In the genomic region with DNA sequence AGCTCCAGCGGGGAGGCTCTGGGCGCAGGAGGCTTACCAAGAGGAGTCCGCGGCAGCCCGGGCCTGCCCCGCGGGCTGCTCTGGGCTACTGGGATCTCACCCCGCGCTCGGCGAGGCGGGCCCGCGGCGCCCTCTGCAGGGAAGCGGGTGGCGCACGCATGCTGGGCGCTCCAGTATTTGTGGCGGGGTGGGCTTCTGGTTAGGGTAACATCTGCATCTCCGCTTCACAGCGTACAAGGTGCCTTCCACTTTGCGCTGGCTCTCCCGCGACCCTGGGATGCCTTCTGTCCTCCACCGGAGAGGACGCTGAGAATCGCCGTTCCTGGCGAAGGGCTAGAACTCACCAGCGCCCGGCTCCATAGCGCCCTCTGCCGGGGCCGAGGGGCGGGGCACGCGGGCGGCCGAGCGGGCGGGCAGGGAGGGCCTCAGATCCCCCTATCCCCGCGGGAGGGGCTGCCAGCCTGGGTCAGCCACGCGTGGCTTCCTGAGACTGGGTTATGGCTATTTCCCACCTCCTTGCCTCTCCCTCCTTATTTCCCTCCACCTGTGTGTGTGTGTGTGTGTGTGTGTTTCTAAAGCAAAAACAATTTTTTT, we compare ENCODE assay signal across 1 cellular context.
TF ChIP-seq lines count a peak whose summit lies in the region.

No MANE protein-coding gene starts in this region.

TF ChIP-seq in K562, 482 proteins besides CTCF, POLR2A, EP300 and RAD21 (continued from another document and continues in another):
- TF ChIP-seq, protein P1, sequence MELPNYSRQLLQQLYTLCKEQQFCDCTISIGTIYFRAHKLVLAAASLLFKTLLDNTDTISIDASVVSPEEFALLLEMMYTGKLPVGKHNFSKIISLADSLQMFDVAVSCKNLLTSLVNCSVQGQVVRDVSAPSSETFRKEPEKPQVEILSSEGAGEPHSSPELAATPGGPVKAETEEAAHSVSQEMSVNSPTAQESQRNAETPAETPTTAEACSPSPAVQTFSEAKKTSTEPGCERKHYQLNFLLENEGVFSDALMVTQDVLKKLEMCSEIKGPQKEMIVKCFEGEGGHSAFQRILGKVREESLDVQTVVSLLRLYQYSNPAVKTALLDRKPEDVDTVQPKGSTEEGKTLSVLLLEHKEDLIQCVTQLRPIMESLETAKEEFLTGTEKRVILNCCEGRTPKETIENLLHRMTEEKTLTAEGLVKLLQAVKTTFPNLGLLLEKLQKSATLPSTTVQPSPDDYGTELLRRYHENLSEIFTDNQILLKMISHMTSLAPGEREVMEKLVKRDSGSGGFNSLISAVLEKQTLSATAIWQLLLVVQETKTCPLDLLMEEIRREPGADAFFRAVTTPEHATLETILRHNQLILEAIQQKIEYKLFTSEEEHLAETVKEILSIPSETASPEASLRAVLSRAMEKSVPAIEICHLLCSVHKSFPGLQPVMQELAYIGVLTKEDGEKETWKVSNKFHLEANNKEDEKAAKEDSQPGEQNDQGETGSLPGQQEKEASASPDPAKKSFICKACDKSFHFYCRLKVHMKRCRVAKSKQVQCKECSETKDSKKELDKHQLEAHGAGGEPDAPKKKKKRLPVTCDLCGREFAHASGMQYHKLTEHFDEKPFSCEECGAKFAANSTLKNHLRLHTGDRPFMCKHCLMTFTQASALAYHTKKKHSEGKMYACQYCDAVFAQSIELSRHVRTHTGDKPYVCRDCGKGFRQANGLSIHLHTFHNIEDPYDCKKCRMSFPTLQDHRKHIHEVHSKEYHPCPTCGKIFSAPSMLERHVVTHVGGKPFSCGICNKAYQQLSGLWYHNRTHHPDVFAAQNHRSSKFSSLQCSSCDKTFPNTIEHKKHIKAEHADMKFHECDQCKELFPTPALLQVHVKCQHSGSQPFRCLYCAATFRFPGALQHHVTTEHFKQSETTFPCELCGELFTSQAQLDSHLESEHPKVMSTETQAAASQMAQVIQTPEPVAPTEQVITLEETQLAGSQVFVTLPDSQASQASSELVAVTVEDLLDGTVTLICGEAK (IDR thresholded peaks at IDR 0.05) = no peak
- TF ChIP-seq, protein P1 (CRISPR knock-in tag; IDR thresholded peaks at IDR 0.05) = no peak
- TF ChIP-seq NR1H2 (CRISPR knock-in tag; IDR thresholded peaks at IDR 0.05) = no peak
- no peak for TF ChIP-seq ZZZ3 (IDR thresholded peaks at IDR 0.05)
- TF ChIP-seq, protein P2, sequence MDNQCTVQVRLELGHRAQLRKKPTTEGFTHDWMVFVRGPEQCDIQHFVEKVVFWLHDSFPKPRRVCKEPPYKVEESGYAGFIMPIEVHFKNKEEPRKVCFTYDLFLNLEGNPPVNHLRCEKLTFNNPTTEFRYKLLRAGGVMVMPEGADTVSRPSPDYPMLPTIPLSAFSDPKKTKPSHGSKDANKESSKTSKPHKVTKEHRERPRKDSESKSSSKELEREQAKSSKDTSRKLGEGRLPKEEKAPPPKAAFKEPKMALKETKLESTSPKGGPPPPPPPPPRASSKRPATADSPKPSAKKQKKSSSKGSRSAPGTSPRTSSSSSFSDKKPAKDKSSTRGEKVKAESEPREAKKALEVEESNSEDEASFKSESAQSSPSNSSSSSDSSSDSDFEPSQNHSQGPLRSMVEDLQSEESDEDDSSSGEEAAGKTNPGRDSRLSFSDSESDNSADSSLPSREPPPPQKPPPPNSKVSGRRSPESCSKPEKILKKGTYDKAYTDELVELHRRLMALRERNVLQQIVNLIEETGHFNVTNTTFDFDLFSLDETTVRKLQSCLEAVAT (IDR thresholded peaks at IDR 0.05) = 0 out of 4 replicates have a peak, but pooled peaks of 1 of the 2 experiments have one; percentile 39
- TF ChIP-seq TRIM28 (IDR thresholded peaks at IDR 0.05) = no peak
- 0 out of 2 replicates have a peak, but pooled peaks have one; percentile 54 for TF ChIP-seq CC2D1A (IDR thresholded peaks at IDR 0.05)
- TF ChIP-seq, protein P3, sequence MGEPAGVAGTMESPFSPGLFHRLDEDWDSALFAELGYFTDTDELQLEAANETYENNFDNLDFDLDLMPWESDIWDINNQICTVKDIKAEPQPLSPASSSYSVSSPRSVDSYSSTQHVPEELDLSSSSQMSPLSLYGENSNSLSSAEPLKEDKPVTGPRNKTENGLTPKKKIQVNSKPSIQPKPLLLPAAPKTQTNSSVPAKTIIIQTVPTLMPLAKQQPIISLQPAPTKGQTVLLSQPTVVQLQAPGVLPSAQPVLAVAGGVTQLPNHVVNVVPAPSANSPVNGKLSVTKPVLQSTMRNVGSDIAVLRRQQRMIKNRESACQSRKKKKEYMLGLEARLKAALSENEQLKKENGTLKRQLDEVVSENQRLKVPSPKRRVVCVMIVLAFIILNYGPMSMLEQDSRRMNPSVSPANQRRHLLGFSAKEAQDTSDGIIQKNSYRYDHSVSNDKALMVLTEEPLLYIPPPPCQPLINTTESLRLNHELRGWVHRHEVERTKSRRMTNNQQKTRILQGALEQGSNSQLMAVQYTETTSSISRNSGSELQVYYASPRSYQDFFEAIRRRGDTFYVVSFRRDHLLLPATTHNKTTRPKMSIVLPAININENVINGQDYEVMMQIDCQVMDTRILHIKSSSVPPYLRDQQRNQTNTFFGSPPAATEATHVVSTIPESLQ (CRISPR knock-in tag; IDR thresholded peaks at IDR 0.05) = 0 out of 2 replicates have a peak, but pooled peaks have one; percentile 55
- TF ChIP-seq CBX2 (IDR thresholded peaks at IDR 0.05; ENCODE audit: insufficient read depth, low read length, poor library complexity, severe bottlenecking) = no peak
- TF ChIP-seq, protein P4, sequence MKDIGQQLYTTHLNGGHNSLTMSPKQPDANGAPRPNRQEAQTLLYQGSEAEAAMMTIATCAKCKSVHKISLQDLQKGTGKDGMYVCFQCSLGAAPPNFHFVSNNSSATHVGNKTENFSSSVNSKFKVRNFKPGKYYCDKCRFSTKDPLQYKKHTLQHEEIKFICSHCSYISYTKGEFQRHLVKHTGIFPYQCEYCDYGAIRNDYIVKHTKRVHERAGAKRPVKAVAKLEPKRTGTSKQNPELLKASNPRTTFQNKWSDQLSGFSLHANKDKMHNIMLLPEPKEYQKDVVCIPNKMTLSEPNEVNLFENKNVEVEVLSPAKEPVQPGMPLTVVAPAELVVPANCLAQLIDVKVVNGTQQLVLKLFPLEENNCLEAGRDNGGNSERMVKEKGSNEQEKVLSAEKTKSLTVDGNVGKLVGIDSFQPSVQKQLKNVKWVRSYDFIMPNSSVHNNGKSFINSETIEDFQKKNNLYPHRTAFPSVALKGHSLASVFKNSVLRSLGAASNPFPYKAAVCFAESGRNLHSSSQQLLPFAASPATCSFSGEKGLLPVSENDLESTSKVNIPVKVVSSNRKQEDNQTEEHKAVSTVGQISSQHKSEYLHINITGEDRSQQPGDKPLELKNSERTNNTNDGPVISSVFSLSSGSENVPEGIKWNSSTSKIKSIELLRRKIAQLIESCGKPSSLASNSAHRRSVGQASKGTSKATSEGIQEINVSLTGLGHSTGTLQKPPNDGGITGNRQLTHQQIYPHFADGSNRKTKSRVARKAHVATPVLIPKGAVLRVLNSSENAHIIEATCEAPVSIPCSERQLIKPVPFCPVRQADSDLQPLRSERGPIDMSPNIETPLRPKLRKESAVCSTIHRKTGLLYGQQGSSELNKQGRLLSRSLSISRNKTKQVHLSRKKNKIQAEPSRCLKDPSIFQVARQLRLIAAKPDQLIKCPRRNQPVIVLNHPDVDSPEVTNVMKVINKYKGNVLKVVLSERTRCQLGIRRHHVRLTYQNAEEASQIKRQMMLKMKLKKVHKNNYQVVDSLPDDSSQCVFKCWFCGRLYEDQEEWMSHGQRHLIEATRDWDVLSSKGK (CRISPR knock-in tag; IDR thresholded peaks at IDR 0.05) = no peak
- TF ChIP-seq ZNF143 (CRISPR knock-in tag; IDR thresholded peaks at IDR 0.05) = no peak
- no peak for TF ChIP-seq MBD2 (IDR thresholded peaks at IDR 0.05; ENCODE audit: borderline replicate concordance, low read depth)
- TF ChIP-seq MEF2A (IDR thresholded peaks at IDR 0.05; ENCODE audit: control insufficient read depth, low read depth, low read length) = no peak
- TF ChIP-seq MTA1 (IDR thresholded peaks at IDR 0.05; ENCODE audit: borderline replicate concordance) = no peak
- no peak for TF ChIP-seq SRSF9 (IDR thresholded peaks at IDR 0.05; ENCODE audit: borderline replicate concordance, low read depth, low read length)
- TF ChIP-seq, protein P5, sequence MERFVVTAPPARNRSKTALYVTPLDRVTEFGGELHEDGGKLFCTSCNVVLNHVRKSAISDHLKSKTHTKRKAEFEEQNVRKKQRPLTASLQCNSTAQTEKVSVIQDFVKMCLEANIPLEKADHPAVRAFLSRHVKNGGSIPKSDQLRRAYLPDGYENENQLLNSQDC (CRISPR knock-in tag; IDR thresholded peaks at IDR 0.05) = no peak
- TF ChIP-seq, protein P6, sequence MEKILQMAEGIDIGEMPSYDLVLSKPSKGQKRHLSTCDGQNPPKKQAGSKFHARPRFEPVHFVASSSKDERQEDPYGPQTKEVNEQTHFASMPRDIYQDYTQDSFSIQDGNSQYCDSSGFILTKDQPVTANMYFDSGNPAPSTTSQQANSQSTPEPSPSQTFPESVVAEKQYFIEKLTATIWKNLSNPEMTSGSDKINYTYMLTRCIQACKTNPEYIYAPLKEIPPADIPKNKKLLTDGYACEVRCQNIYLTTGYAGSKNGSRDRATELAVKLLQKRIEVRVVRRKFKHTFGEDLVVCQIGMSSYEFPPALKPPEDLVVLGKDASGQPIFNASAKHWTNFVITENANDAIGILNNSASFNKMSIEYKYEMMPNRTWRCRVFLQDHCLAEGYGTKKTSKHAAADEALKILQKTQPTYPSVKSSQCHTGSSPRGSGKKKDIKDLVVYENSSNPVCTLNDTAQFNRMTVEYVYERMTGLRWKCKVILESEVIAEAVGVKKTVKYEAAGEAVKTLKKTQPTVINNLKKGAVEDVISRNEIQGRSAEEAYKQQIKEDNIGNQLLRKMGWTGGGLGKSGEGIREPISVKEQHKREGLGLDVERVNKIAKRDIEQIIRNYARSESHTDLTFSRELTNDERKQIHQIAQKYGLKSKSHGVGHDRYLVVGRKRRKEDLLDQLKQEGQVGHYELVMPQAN (IDR thresholded peaks at IDR 0.05; ENCODE audit: borderline replicate concordance) = no peak
- no peak for TF ChIP-seq GATA2 (CRISPR knock-in tag; IDR thresholded peaks at IDR 0.05)
- TF ChIP-seq RCOR1 (IDR thresholded peaks at IDR 0.05; ENCODE audit: borderline replicate concordance in 1 of 2, low read depth in 2 of 2, low read length in 2 of 2) = 0 out of 4 replicates have a peak, but pooled peaks have one; percentile 1 to 33
- peak; percentile 37; the same call in 1 of the 2 replicates for TF ChIP-seq LEF1 (IDR thresholded peaks at IDR 0.05)
- TF ChIP-seq STAG1 (CRISPR knock-in tag; IDR thresholded peaks at IDR 0.05; ENCODE audit: borderline replicate concordance) = peak; percentile 33
- TF ChIP-seq SUPT5H (IDR thresholded peaks at IDR 0.05) = peak; percentile 59; the same call in 1 of the 2 replicates
- 0 out of 2 replicates have a peak, but pooled peaks have one; percentile 13 for TF ChIP-seq NFIC (IDR thresholded peaks at IDR 0.05)
- TF ChIP-seq SP2 (IDR thresholded peaks at IDR 0.05; ENCODE audit: extremely low read depth, low read depth, low read length, poor library complexity, severe bottlenecking) = no peak
- TF ChIP-seq ZBTB17 (CRISPR knock-in tag; IDR thresholded peaks at IDR 0.05) = no peak
- TF ChIP-seq TEAD4 (IDR thresholded peaks at IDR 0.05; ENCODE audit: low read length) = 0 out of 2 replicates have a peak, but pooled peaks have one; percentile 23
- no peak for TF ChIP-seq TEAD4 (CRISPR knock-in tag; IDR thresholded peaks at IDR 0.05; ENCODE audit: borderline replicate concordance)
- TF ChIP-seq ETV1 (tag; conservative IDR thresholded peaks at IDR 0.05; ENCODE audit: low read depth) = no peak
- TF ChIP-seq HNRNPLL (IDR thresholded peaks at IDR 0.05; ENCODE audit: low read depth, low read length, poor library complexity, severe bottlenecking) = peak; percentile 95
- TF ChIP-seq, protein P7, sequence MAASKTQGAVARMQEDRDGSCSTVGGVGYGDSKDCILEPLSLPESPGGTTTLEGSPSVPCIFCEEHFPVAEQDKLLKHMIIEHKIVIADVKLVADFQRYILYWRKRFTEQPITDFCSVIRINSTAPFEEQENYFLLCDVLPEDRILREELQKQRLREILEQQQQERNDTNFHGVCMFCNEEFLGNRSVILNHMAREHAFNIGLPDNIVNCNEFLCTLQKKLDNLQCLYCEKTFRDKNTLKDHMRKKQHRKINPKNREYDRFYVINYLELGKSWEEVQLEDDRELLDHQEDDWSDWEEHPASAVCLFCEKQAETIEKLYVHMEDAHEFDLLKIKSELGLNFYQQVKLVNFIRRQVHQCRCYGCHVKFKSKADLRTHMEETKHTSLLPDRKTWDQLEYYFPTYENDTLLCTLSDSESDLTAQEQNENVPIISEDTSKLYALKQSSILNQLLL (CRISPR knock-in tag; IDR thresholded peaks at IDR 0.05; ENCODE audit: borderline replicate concordance) = no peak
- TF ChIP-seq ZNF41 (CRISPR knock-in tag; conservative IDR thresholded peaks at IDR 0.05) = no peak
